20 cellular contexts compared by ENCODE assay signal in genomic region chr12:3884671-3885070, GRCh38. TPM values are rescaled to one million over a fixed set of nuclear protein-coding genes. Genes with fewer than 3 reads are reported as not detected.
DNase-seq lines count a peak whose midpoint lies in the region; ATAC-seq and TF ChIP-seq lines count a peak whose summit lies in the region.
"Had no signal": no experiment of that assay in that cellular context is flagged by ENCODE, and none has a peak within 500 bp of the region (broad histone marks: within the 10 kb centered on the region; RNA-seq: fewer than 3 reads in every experiment).

No MANE protein-coding gene starts in this region.

- H3K4me1 Mint-ChIP-seq in activated T-cell treated with anti-CD3 and anti-CD28 coated beads, Interleukin-2, amount 50 U/mL, for 72 hours (ENCODE audit: low read depth) = peaks cover 11% of the 10 kb centered on the region

- peak overlapping the region in 8 of 10 donors; percentile 39 to 81 (median 64) for H3K27ac ChIP-seq in heart right ventricle
- peak overlapping the region; percentile 67 to 72 (median 68) for H3K27ac ChIP-seq in sigmoid colon
- H3K27ac ChIP-seq: A549, neutrophil had no signal

- no peaks in the 10 kb centered on the region for H3K27me3 Mint-ChIP-seq in activated T-cell treated with anti-CD3 and anti-CD28 coated beads, Interleukin-2, amount 50 U/mL, for 72 hours (ENCODE audit: low read depth)

- H3K27ac Mint-ChIP-seq in activated T-cell treated with anti-CD3 and anti-CD28 coated beads, Interleukin-2, amount 50 U/mL, for 72 hours = no peak overlapping the region
- H3K27ac Mint-ChIP-seq: T-helper 2 cell treated with Interferon-gamma antibody and Interleukin-4, amounts not matched to agents 5 μg/mL and 100 μg/mL, for 36 hours had no signal

- DNase-seq in heart right ventricle (no peak), left cardiac atrium (no peak), fibroblast of villous mesenchyme (ENCODE audit: low read depth) (no peak), sigmoid colon (no peak), mesenteric fat pad (ENCODE audit: low spot score) (no peak), BE2C (no peak), hippocampal formation (lab: John Stamatoyannopoulos, UW) (no peak)
- DNase-seq in activated T-cell treated with anti-CD3 and anti-CD28 coated beads, Interleukin-2, amount 50 U/mL, for 72 hours = no peak
- DNase-seq: CD4-positive, CD25-positive, alpha-beta regulatory T cell; central memory CD4-positive, alpha-beta T cell; effector CD8-positive, alpha-beta T cell; Kasumi-1; NCI-H1105 treated with DMSO at 0.1 percent for 48 hours; NCI-H748 treated with DMSO at 0.1 percent for 48 hours; PC-3; SJCRH30; stimulated activated naive CD8-positive, alpha-beta T cell treated with anti-CD3 and anti-CD28 coated beads, Interleukin-15, Interleukin-2, amounts not matched to agents 100 U/mL and 50 U/mL, for 24 hours had no signal

- ATAC-seq in heart right ventricle (no peak), left cardiac atrium (no peak)
- ATAC-seq in activated T-cell treated with anti-CD3 and anti-CD28 coated beads, Interleukin-2, amount 50 U/mL, for 72 hours (replicated peaks in 1 of 2) = no peak
- ATAC-seq: PC-3; stimulated activated naive CD8-positive, alpha-beta T cell treated with anti-CD3 and anti-CD28 coated beads, Interleukin-15, Interleukin-2, amounts not matched to agents 100 U/mL and 50 U/mL, for 24 hours had no signal

- H3K9me3 Mint-ChIP-seq in activated T-cell treated with anti-CD3 and anti-CD28 coated beads, Interleukin-2, amount 50 U/mL, for 72 hours = no peaks in the 10 kb centered on the region
- H3K9me3 Mint-ChIP-seq: CD4-positive, CD25-positive, alpha-beta regulatory T cell; T-helper 2 cell treated with Interferon-gamma antibody and Interleukin-4, amounts not matched to agents 5 μg/mL and 100 μg/mL, for 36 hours had no signal

- peaks cover 0 to 13% (median 0%) of the 10 kb centered on the region in 9 donors for H3K4me1 ChIP-seq in heart right ventricle
- peaks cover 0 to 10% (median 0%) of the 10 kb centered on the region in 4 donors for H3K4me1 ChIP-seq in sigmoid colon
- no peaks in the 10 kb centered on the region for H3K4me1 ChIP-seq in BE2C
- H3K4me1 ChIP-seq: A549 had no signal

- TF ChIP-seq CTCF in heart right ventricle (IDR thresholded peaks at IDR 0.05) (no peak), fibroblast of villous mesenchyme (IDR thresholded peaks at IDR 0.05; ENCODE audit: insufficient read depth, low read depth, low read length) (no peak), sigmoid colon (IDR thresholded peaks at IDR 0.05) (no peak), BE2C (IDR thresholded peaks at IDR 0.05; ENCODE audit: low read depth, low read length) (no peak)

- H3K4me3 ChIP-seq in heart right ventricle (peak overlapping the region in 5 of 10 donors; percentile 37 to 49 (median 45)), fibroblast of villous mesenchyme (ENCODE audit: low read depth, low read length) (peak overlapping the region; percentile 63), sigmoid colon (peak overlapping the region in 2 of 4 donors; percentile 38 to 39), BE2C (ENCODE audit: low read depth, low read length) (no peak overlapping the region)
- H3K4me3 ChIP-seq: A549, SJCRH30 had no signal

- WGBS in heart right ventricle, 2 donors = 72 to 85% methylated on average over 6 of the region's 6 CpGs
- 75 to 81% methylated on average over 6 of the region's 6 CpGs for WGBS in sigmoid colon, 2 donors

- TF ChIP-seq POLR2A in sigmoid colon (IDR thresholded peaks at IDR 0.05) = no peak

- H3K36me3 Mint-ChIP-seq in activated T-cell treated with anti-CD3 and anti-CD28 coated beads, Interleukin-2, amount 50 U/mL, for 72 hours (ENCODE audit: insufficient read depth in 2 of 2) = no peaks in the 10 kb centered on the region
- H3K36me3 Mint-ChIP-seq: CD4-positive, CD25-positive, alpha-beta regulatory T cell had no signal

- H3K9me3 ChIP-seq in heart right ventricle (no peaks in the 10 kb centered on the region), sigmoid colon (no peaks in the 10 kb centered on the region), BE2C (no peaks in the 10 kb centered on the region)
- H3K9me3 ChIP-seq: A549, neutrophil, SJCRH30 had no signal

- intact Hi-C loops in heart right ventricle (cut with DNase I) = loop anchor here in 9 of 10 donors (1.0 to 10.0 kb wide), 14 partner anchors 100 to 643 kb away; partner anchors contain the start of gene CCND2 (in 2 of the 9)
- intact Hi-C loops in left cardiac atrium (cut with DNase I) = loop anchor here (2.0 to 10.0 kb wide), 3 partner anchors 152 to 643 kb away; partner anchors contain the start of gene CCND2 (in 1 of the 2)
- intact Hi-C loops in sigmoid colon (cut with DNase I) = loop anchor here (2.0 to 5.0 kb wide), 3 partner anchors 152 to 643 kb away; no protein-coding TSS in a partner anchor

- no peak overlapping the region for H3K4me3 Mint-ChIP-seq in activated T-cell treated with anti-CD3 and anti-CD28 coated beads, Interleukin-2, amount 50 U/mL, for 72 hours
- H3K4me3 Mint-ChIP-seq: CD4-positive, CD25-positive, alpha-beta regulatory T cell had no signal

- TF ChIP-seq EP300 in sigmoid colon (IDR thresholded peaks at IDR 0.05) = no peak

- H3K27me3 ChIP-seq in heart right ventricle (peaks cover 0 to 19% (median 18%) of the 10 kb centered on the region in 7 donors), sigmoid colon (no peaks in the 10 kb centered on the region), BE2C (peaks cover 45% of the 10 kb centered on the region)
- H3K27me3 ChIP-seq: SJCRH30 had no signal

- H3K36me3 ChIP-seq in heart right ventricle = no peaks in the 10 kb centered on the region
- H3K36me3 ChIP-seq in sigmoid colon = no peaks in the 10 kb centered on the region
- H3K36me3 ChIP-seq in BE2C = no peaks in the 10 kb centered on the region
- H3K36me3 ChIP-seq: neutrophil, SJCRH30 had no signal

RNA-seq across cellular contexts. Expression of gene PARP11, which starts 11.5 kb away (rescaled TPM):
- total RNA-seq in heart right ventricle (1 to 10 TPM; 4.2 to 7.5 (median 5.7) TPM), left cardiac atrium (1 to 10 TPM; 5.6 to 6.0 TPM), fibroblast of villous mesenchyme (6.1 and 6.5 TPM in 2 replicates), sigmoid colon (10 to 100 TPM in 1 of 4 donors, 1 to 10 TPM in 3; 5.8 to 12.1 (median 8.8) TPM), mesenteric fat pad (11.0 TPM)
- polyA plus RNA-seq in heart right ventricle (1 to 10 TPM; 1.5 to 2.3 TPM), sigmoid colon (1 to 10 TPM; 2.4 to 6.0 (median 2.8) TPM)
- polyA plus RNA-seq in BE2C (2012; ENCODE audit: insufficient read depth, insufficient read length, low read depth) = 2.2 TPM
- total RNA-seq in activated T-cell treated with anti-CD3 and anti-CD28 coated beads, Interleukin-2, amount 50 U/mL, for 72 hours = 10 to 100 TPM; 30.7 to 39.5 TPM
